17 cellular contexts compared by ENCODE assay signal in the genomic region with DNA sequence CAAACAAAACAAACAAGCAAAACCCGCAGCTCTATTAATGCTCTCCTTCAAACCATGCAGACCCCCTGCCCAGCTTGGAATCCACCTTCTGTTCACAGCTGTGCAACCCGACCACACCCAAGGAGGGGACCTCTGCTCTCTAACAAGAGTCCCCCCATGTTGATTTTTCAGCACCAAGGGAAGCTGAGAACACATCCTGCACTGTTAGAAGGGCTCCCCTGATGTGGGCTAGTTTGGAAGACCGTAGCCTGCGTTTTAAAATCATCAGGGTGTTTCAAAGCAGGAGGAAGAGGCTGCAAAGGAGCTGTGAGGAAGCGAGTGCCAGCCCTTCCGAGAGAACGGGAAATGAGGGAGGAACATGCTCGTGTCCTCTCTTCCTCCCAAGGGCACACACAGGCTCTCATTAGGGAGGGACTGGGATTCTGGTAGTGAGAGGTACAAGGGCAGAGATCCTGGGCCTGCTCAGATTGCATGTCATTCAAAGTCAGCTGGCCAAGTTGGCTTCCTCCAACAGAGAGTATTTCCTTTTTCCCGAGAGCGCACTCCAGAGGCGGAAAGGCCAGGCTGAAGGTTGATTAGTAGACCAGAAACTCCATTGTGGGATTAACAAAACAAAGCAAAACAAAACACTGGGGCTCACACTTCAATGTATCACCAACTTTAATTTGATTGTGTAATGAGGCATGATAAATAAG.
A peak's percentile ranks its signal among the peaks of the same experiment; 100 is the strongest.
DNase-seq lines count a peak whose midpoint lies in the region; ATAC-seq and TF ChIP-seq lines count a peak whose summit lies in the region.
"Had no signal": no experiment of that assay in that cellular context is flagged by ENCODE, and none has a peak within 500 bp of the region (broad histone marks: within the 10 kb centered on the region; RNA-seq: fewer than 3 reads in every experiment).

No MANE protein-coding gene starts in this region.

- H3K27me3 Mint-ChIP-seq in endothelial cell (ENCODE audit: unreplicated experiment) (peaks cover 5% of the 10 kb centered on the region), neural crest cell (ENCODE audit: low read depth) (no peaks in the 10 kb centered on the region)
- H3K27me3 Mint-ChIP-seq: CD8-positive, alpha-beta memory T cell had no signal

- DNase-seq in ELF-1 (ENCODE audit: low read depth, low spot score), result peak; percentile 49
- DNase-seq in endothelial cell (ENCODE audit: low spot score), result peak; percentile 62
- DNase-seq in iPS-NIHi11 (ENCODE audit: low spot score), result peak; percentile 54
- DNase-seq in neural crest cell (ENCODE audit: low read depth, low spot score), result no peak
- no peak for DNase-seq in activated CD4-positive, alpha-beta T cell treated with anti-CD3 and anti-CD28 coated beads, Interleukin-2, amount 50 U/mL, for 4 hours
- DNase-seq: CD8-positive, alpha-beta memory T cell; central memory CD4-positive, alpha-beta T cell; effector CD8-positive, alpha-beta T cell; mucosa of descending colon; NCI-H1417 treated with DMSO at 0.1 percent for 48 hours; NK-92 treated with Interleukin-12 subunit alpha and Interleukin-12 subunit beta, amount 100 ng/mL, for 24 hours; occipital lobe; sigmoid colon had no signal

- H3K4me3 Mint-ChIP-seq in endothelial cell (ENCODE audit: unreplicated experiment) (no peak overlapping the region), neural crest cell (no peak overlapping the region)
- H3K4me3 Mint-ChIP-seq: CD8-positive, alpha-beta memory T cell had no signal

- TF ChIP-seq CTCF in endothelial cell (IDR thresholded peaks at IDR 0.05; ENCODE audit: unreplicated experiment) (no peak), neural crest cell (conservative IDR thresholded peaks at IDR 0.05) (no peak)

- no peaks in the 10 kb centered on the region for H3K9me3 Mint-ChIP-seq in endothelial cell (ENCODE audit: unreplicated experiment)
- peaks cover 2% of the 10 kb centered on the region for H3K9me3 Mint-ChIP-seq in neural crest cell

- ATAC-seq in GM18868 (IDR thresholded peaks at IDR 0.05; ENCODE audit: unreplicated experiment) (no peak), HG02588 (IDR thresholded peaks at IDR 0.05; ENCODE audit: unreplicated experiment) (no peak), HG02623 (IDR thresholded peaks at IDR 0.05; ENCODE audit: unreplicated experiment) (no peak)
- ATAC-seq: mucosa of descending colon had no signal

- H3K27ac Mint-ChIP-seq in endothelial cell (ENCODE audit: unreplicated experiment) (peak overlapping the region; percentile 77), neural crest cell (ENCODE audit: unreplicated experiment) (peak overlapping the region; percentile 50)
- H3K27ac Mint-ChIP-seq: activated T-helper 2 cell treated with anti-CD3 and anti-CD28 coated beads, Interferon-gamma antibody, Interleukin-2, Interleukin-4, amounts not matched to agents 10 μg/mL and 5 μg/mL and 100 μg/mL, durations not matched to agents 14 hours and 24 hours and 36 hours; CD8-positive, alpha-beta memory T cell had no signal

- H3K4me1 Mint-ChIP-seq in endothelial cell (ENCODE audit: unreplicated experiment), result peaks cover 46% of the 10 kb centered on the region
- peaks cover 1% of the 10 kb centered on the region for H3K4me1 Mint-ChIP-seq in neural crest cell
- H3K4me1 Mint-ChIP-seq: CD8-positive, alpha-beta memory T cell had no signal

- H3K36me3 Mint-ChIP-seq in endothelial cell (ENCODE audit: low read depth, unreplicated experiment) (no peaks in the 10 kb centered on the region), neural crest cell (ENCODE audit: low read depth) (no peaks in the 10 kb centered on the region)

Comparison
In these comparisons a context has a peak if more than half of its experiments do, and no peak if none do; other contexts are left out.
1. DNase-seq: peak in ELF-1 (single experiment), endothelial cell (single experiment) and iPS-NIHi11 (single experiment); none in neural crest cell (single experiment) and activated CD4-positive, alpha-beta T cell treated with anti-CD3 and anti-CD28 coated beads, Interleukin-2, amount 50 U/mL, for 4 hours (0 of 2).